14 cellular contexts compared by ENCODE assay signal in genomic region chr5:55511010-55511409, GRCh38. TPM values are rescaled to one million over a fixed set of nuclear protein-coding genes. Genes with fewer than 3 reads are reported as not detected.
A peak's percentile ranks its signal among the peaks of the same experiment; 100 is the strongest.
DNase-seq lines count a peak whose midpoint lies in the region; TF ChIP-seq lines count a peak whose summit lies in the region.
"Had no signal": no experiment of that assay in that cellular context is flagged by ENCODE, and none has a peak within 500 bp of the region (broad histone marks: within the 10 kb centered on the region; RNA-seq: fewer than 3 reads in every experiment).

No MANE protein-coding gene starts in this region.

- H4K20me1 ChIP-seq in hepatocyte (ENCODE audit: insufficient read depth, poor library complexity, severe bottlenecking), result peaks cover 6% of the 10 kb centered on the region
- H4K20me1 ChIP-seq: BLaER1 treated with 17β-estradiol and CSF1 and Interleukin-3, amounts not matched to agents 10 nM and 100 nM had no signal

- no peak overlapping the region for H2AK5ac ChIP-seq in trophoblast cell (ENCODE audit: low read length)

- H3K9ac ChIP-seq in trophoblast cell (ENCODE audit: low read length), result no peak overlapping the region
- H3K9ac ChIP-seq: BLaER1 treated with 17β-estradiol and CSF1 and Interleukin-3, amounts not matched to agents 10 nM and 100 nM; GM23248 had no signal

- no peak overlapping the region for H4K12ac ChIP-seq in trophoblast cell (ENCODE audit: low read depth, low read length)

- H3K14ac ChIP-seq in trophoblast cell (ENCODE audit: low read length), result no peak overlapping the region

- H4K8ac ChIP-seq in trophoblast cell (ENCODE audit: low read depth, low read length), result no peak overlapping the region

- TF ChIP-seq EP300 in transverse colon (IDR thresholded peaks at IDR 0.05; ENCODE audit: low read depth), result no peak

- CTCF ChIA-PET in activated CD4-positive, alpha-beta memory T cell treated with anti-CD3 and anti-CD28 coated beads, Interleukin-2, amount 10 ng/mL, durations not matched to agents 7 days and 5 days (lab: Charles Lee), result interaction anchor here (0.7 kb wide), 1 partner anchor 248 kb away, joined by 3 read pairs; no protein-coding TSS in a partner anchor

- in situ Hi-C loops in transverse colon (cut with MboI; ENCODE audit: low pct_ligation_motif_present in 1 of 4, low pct_unique_long_range_greater_than_20kb in 1 of 4, low sequenced_read_pairs in 3 of 4), result no loop called here

- no peak overlapping the region for H3K18ac ChIP-seq in trophoblast cell (ENCODE audit: low read length)

- H3K27me3 ChIP-seq in hepatocyte, result no peaks in the 10 kb centered on the region
- no peaks in the 10 kb centered on the region for H3K27me3 ChIP-seq in trophoblast cell (ENCODE audit: insufficient read depth, low read length)
- no peaks in the 10 kb centered on the region for H3K27me3 ChIP-seq in transverse colon
- H3K27me3 ChIP-seq: BLaER1 treated with 17β-estradiol and CSF1 and Interleukin-3, amounts not matched to agents 10 nM and 100 nM had no signal

- peak overlapping the region; percentile 13 for H3K4ac ChIP-seq in trophoblast cell (ENCODE audit: low read depth, low read length)

- H2BK12ac ChIP-seq in trophoblast cell (ENCODE audit: low read length), result no peak overlapping the region

- no peaks in the 10 kb centered on the region for H3K9me3 Mint-ChIP-seq in activated CD4-positive, alpha-beta memory T cell treated with anti-CD3 and anti-CD28 coated beads, Interleukin-2, amount 10 ng/mL, durations not matched to agents 7 days and 5 days
- H3K9me3 Mint-ChIP-seq: CD4-positive, CD25-positive, alpha-beta regulatory T cell had no signal

- peaks cover 37% of the 10 kb centered on the region for H3K4me1 ChIP-seq in hepatocyte (ENCODE audit: insufficient read depth)
- no peaks in the 10 kb centered on the region for H3K4me1 ChIP-seq in trophoblast cell (ENCODE audit: control insufficient read depth in 1 of 2, insufficient read depth in 2 of 2, low read length in 2 of 2)
- H3K4me1 ChIP-seq in transverse colon, result peaks cover 20 to 82% (median 69%) of the 10 kb centered on the region in 4 donors
- H3K4me1 ChIP-seq: BLaER1 treated with 17β-estradiol and CSF1 and Interleukin-3, amounts not matched to agents 10 nM and 100 nM had no signal

- H3K4me2 ChIP-seq in hepatocyte, result no peak overlapping the region
- no peak overlapping the region for H3K4me2 ChIP-seq in trophoblast cell (ENCODE audit: low read length)
- H3K4me2 ChIP-seq: BLaER1 treated with 17β-estradiol and CSF1 and Interleukin-3, amounts not matched to agents 10 nM and 100 nM had no signal

- 92% methylated on average over 1 of the region's 1 CpG for WGBS in hepatocyte (ENCODE audit: low lambda C conversion rate, missing lambda C conversion rate)
- WGBS in trophoblast cell (ENCODE audit: extremely low coverage, insufficient coverage, insufficient read length), result no CpG with 5 or more reads among the region's 1 CpG
- 44 to 65% methylated on average over 1 of the region's 1 CpG for WGBS in transverse colon (ENCODE audit: low coverage in 1 of 2), 2 donors

- peak overlapping the region; percentile 47; the same call in 1 of the 2 replicates for H3K27ac ChIP-seq in VCaP
- peak overlapping the region; percentile 24 for H3K27ac ChIP-seq in hepatocyte
- H3K27ac ChIP-seq in trophoblast cell (ENCODE audit: low read depth, low read length), result no peak overlapping the region
- peak overlapping the region; percentile 71 to 81 (median 78) for H3K27ac ChIP-seq in transverse colon
- H3K27ac ChIP-seq: BLaER1 treated with 17β-estradiol and CSF1 and Interleukin-3, amounts not matched to agents 10 nM and 100 nM; GM23248 had no signal

- intact Hi-C loops in transverse colon (cut with DNase I; ENCODE audit: low total_unique reads), result no loop called here

- H3K23ac ChIP-seq in trophoblast cell (ENCODE audit: low read length), result no peak overlapping the region

- no peaks in the 10 kb centered on the region for H3K27me3 Mint-ChIP-seq in activated CD4-positive, alpha-beta memory T cell treated with anti-CD3 and anti-CD28 coated beads, Interleukin-2, amount 10 ng/mL, durations not matched to agents 7 days and 5 days
- H3K27me3 Mint-ChIP-seq: CD4-positive, CD25-positive, alpha-beta regulatory T cell had no signal

- H2BK120ac ChIP-seq in trophoblast cell (ENCODE audit: insufficient read depth, low read length, poor library complexity), result no peak overlapping the region

- no peak overlapping the region for H2BK5ac ChIP-seq in trophoblast cell (ENCODE audit: low read depth, low read length, poor library complexity)

- POLR2A ChIA-PET in activated CD4-positive, alpha-beta memory T cell treated with anti-CD3 and anti-CD28 coated beads, Interleukin-2, amount 10 ng/mL, durations not matched to agents 7 days and 5 days (lab: Charles Lee), result no interaction called here

- no peak overlapping the region for H3K27ac Mint-ChIP-seq in activated CD4-positive, alpha-beta memory T cell treated with anti-CD3 and anti-CD28 coated beads, Interleukin-2, amount 10 ng/mL, durations not matched to agents 7 days and 5 days
- H3K27ac Mint-ChIP-seq: CD4-positive, CD25-positive, alpha-beta regulatory T cell had no signal

- no peak for TF ChIP-seq POLR2A in transverse colon (IDR thresholded peaks at IDR 0.05)

- peaks cover 92% of the 10 kb centered on the region for H3K79me2 ChIP-seq in hepatocyte
- H3K79me2 ChIP-seq in trophoblast cell (ENCODE audit: control insufficient read depth, insufficient read depth, low read length, poor library complexity), result peaks cover 4% of the 10 kb centered on the region

- H2AFZ ChIP-seq in hepatocyte, result no peak overlapping the region
- no peak overlapping the region for H2AFZ ChIP-seq in trophoblast cell (ENCODE audit: insufficient read depth, low read length, poor library complexity)
- H2AFZ ChIP-seq: GM23248 had no signal

- no peaks in the 10 kb centered on the region for H3K4me1 Mint-ChIP-seq in activated CD4-positive, alpha-beta memory T cell treated with anti-CD3 and anti-CD28 coated beads, Interleukin-2, amount 10 ng/mL, durations not matched to agents 7 days and 5 days

- H3K4me3 Mint-ChIP-seq in activated CD4-positive, alpha-beta memory T cell treated with anti-CD3 and anti-CD28 coated beads, Interleukin-2, amount 10 ng/mL, durations not matched to agents 7 days and 5 days, result no peak overlapping the region
- H3K4me3 Mint-ChIP-seq: CD4-positive, CD25-positive, alpha-beta regulatory T cell had no signal

- H3K36me3 ChIP-seq in hepatocyte (replicated peaks; ENCODE audit: insufficient read depth, low read depth) (no peaks in the 10 kb centered on the region), trophoblast cell (ENCODE audit: control insufficient read depth in 1 of 2, insufficient read depth in 2 of 2, low read length in 2 of 2) (no peaks in the 10 kb centered on the region), transverse colon (no peaks in the 10 kb centered on the region)
- H3K36me3 ChIP-seq: BLaER1 treated with 17β-estradiol and CSF1 and Interleukin-3, amounts not matched to agents 10 nM and 100 nM had no signal

- no peaks in the 10 kb centered on the region for H3K79me1 ChIP-seq in trophoblast cell (ENCODE audit: low read length)

- no peaks in the 10 kb centered on the region for H3K36me3 Mint-ChIP-seq in activated CD4-positive, alpha-beta memory T cell treated with anti-CD3 and anti-CD28 coated beads, Interleukin-2, amount 10 ng/mL, durations not matched to agents 7 days and 5 days (ENCODE audit: low read depth)
- H3K36me3 Mint-ChIP-seq: CD4-positive, CD25-positive, alpha-beta regulatory T cell had no signal

- H3K9me3 ChIP-seq in hepatocyte (ENCODE audit: low read depth) (no peaks in the 10 kb centered on the region), trophoblast cell (ENCODE audit: insufficient read depth, low read depth, low read length) (no peaks in the 10 kb centered on the region), transverse colon (no peaks in the 10 kb centered on the region)
- H3K9me3 ChIP-seq: BLaER1 treated with 17β-estradiol and CSF1 and Interleukin-3, amounts not matched to agents 10 nM and 100 nM had no signal

- no peak overlapping the region for H3K4me3 ChIP-seq in hepatocyte
- no peak overlapping the region for H3K4me3 ChIP-seq in trophoblast cell (ENCODE audit: low read depth, low read length)
- H3K4me3 ChIP-seq in transverse colon, result no peak overlapping the region
- H3K4me3 ChIP-seq: BLaER1 treated with 17β-estradiol and CSF1 and Interleukin-3, amounts not matched to agents 10 nM and 100 nM; GM12878; GM23248 had no signal

- no peak overlapping the region for H4K91ac ChIP-seq in trophoblast cell (ENCODE audit: low read depth, low read length)

- no peak for TF ChIP-seq CTCF in VCaP (conservative IDR thresholded peaks at IDR 0.05)
- no peak for TF ChIP-seq CTCF in hepatocyte (IDR thresholded peaks at IDR 0.05; ENCODE audit: poor library complexity)
- no peak for TF ChIP-seq CTCF in transverse colon (IDR thresholded peaks at IDR 0.05)

- no peaks in the 10 kb centered on the region for H3K9me2 ChIP-seq in hepatocyte (replicated peaks; ENCODE audit: insufficient read depth)

- no peak for DNase-seq in hepatocyte (ENCODE audit: low spot score)
- DNase-seq in trophoblast cell, result peak in 1 of 2 donors; percentile 51
- DNase-seq in transverse colon, result no peak
- no peak for DNase-seq in activated CD4-positive, alpha-beta memory T cell treated with anti-CD3 and anti-CD28 coated beads, Interleukin-2, amount 10 ng/mL, durations not matched to agents 7 days and 5 days
- no peak for DNase-seq in NCI-H345 treated with DMSO at 0.1 percent for 48 hours (lab: John Stamatoyannopoulos, UW; ENCODE audit: unreplicated experiment)
- DNase-seq in A172 (ENCODE audit: low spot score), result no peak
- DNase-seq: CD4-positive, CD25-positive, alpha-beta regulatory T cell; DMS 273 treated with DMSO at 0.1 percent for 48 hours; DMS79; GM23248; IMR-90 had no signal

RNA-seq across cellular contexts. Expression of gene PLPP1, which starts 23.8 kb away (rescaled TPM):
- total RNA-seq in hepatocyte (75.0 and 84.9 TPM in 2 replicates), transverse colon (100 to 1,000 TPM; 222 to 335 (median 288) TPM)
- 80.1 and 89.3 TPM in 2 replicates for polyA plus RNA-seq in hepatocyte
- 87.5 and 92.7 TPM in 2 replicates for polyA plus RNA-seq in trophoblast cell (2013)
- 1 to 10 TPM; 8.9 to 9.0 TPM for total RNA-seq in activated CD4-positive, alpha-beta memory T cell treated with anti-CD3 and anti-CD28 coated beads, Interleukin-2, amount 10 ng/mL, durations not matched to agents 7 days and 5 days
- 35.8 and 40.3 TPM in 2 replicates for total RNA-seq in A172 (2014; rRNA removed; shearing (Covaris generic))
